In genomic region chr14:99685061-99685995, GRCh38 we compare ENCODE assay signal across 14 cellular contexts. TPM values are rescaled to one million over a fixed set of nuclear protein-coding genes. Genes with fewer than 3 reads are reported as not detected.
DNase-seq lines count a peak whose midpoint lies in the region; ATAC-seq and TF ChIP-seq lines count a peak whose summit lies in the region.
"Had no signal": no experiment of that assay in that cellular context is flagged by ENCODE, and none has a peak within 500 bp of the region (broad histone marks: within the 10 kb centered on the region; RNA-seq: fewer than 3 reads in every experiment).

No MANE protein-coding gene starts in this region.

- peaks cover 0 to 5% (median 0%) of the 10 kb centered on the region in 7 donors for H3K9me3 Mint-ChIP-seq in CD4-positive, CD25-positive, alpha-beta regulatory T cell
- H3K9me3 Mint-ChIP-seq in Calu3 (ENCODE audit: low read depth, unreplicated experiment): no peaks in the 10 kb centered on the region
- H3K9me3 Mint-ChIP-seq in activated naive CD8-positive, alpha-beta T cell treated with anti-CD3 and anti-CD28 coated beads, Interleukin-2, amount 50 U/mL, for 24 hours: no peaks in the 10 kb centered on the region
- no peaks in the 10 kb centered on the region for H3K9me3 Mint-ChIP-seq in natural killer cell treated with Interleukin-12 subunit alpha and Interleukin-12 subunit beta and Interleukin-15 and Interleukin-18, amount 100 ng/mL, for 72 hours

- H3K36me3 ChIP-seq in CD4-positive, CD25-positive, alpha-beta regulatory T cell (ENCODE audit: control insufficient read depth, insufficient read depth, low read length): no peaks in the 10 kb centered on the region

- H3K4me1 ChIP-seq in CD4-positive, CD25-positive, alpha-beta regulatory T cell (ENCODE audit: control insufficient read depth, insufficient read depth, low read length, poor library complexity, severe bottlenecking): peaks cover 25% of the 10 kb centered on the region

- DNase-seq in CD4-positive, CD25-positive, alpha-beta regulatory T cell: no peak
- DNase-seq in Calu3: no peak
- no peak for DNase-seq in activated naive CD8-positive, alpha-beta T cell treated with anti-CD3 and anti-CD28 coated beads, Interleukin-2, amount 50 U/mL, for 24 hours
- DNase-seq in natural killer cell treated with Interleukin-12 subunit alpha and Interleukin-12 subunit beta and Interleukin-15 and Interleukin-18, amount 100 ng/mL, for 72 hours (ENCODE audit: low spot score): no peak
- no peak for DNase-seq in SW480 (ENCODE audit: low spot score)
- DNase-seq: HCEC 1CT; hippocampal formation; NCI-H1417; NCI-H526; stimulated activated CD4-positive, alpha-beta T cell treated with anti-CD3 and anti-CD28 coated beads, Interleukin-4, amount 100 ng/mL, for 4 hours had no signal

- H3K27ac ChIP-seq in CD4-positive, CD25-positive, alpha-beta regulatory T cell (ENCODE audit: insufficient read depth, low read length, poor library complexity, severe bottlenecking): no peak overlapping the region

- H3K4me1 Mint-ChIP-seq in CD4-positive, CD25-positive, alpha-beta regulatory T cell: peaks cover 2 to 26% (median 14%) of the 10 kb centered on the region in 4 donors
- H3K4me1 Mint-ChIP-seq in Calu3 (ENCODE audit: low read depth, unreplicated experiment): peaks cover 6% of the 10 kb centered on the region
- peaks cover 7% of the 10 kb centered on the region for H3K4me1 Mint-ChIP-seq in activated naive CD8-positive, alpha-beta T cell treated with anti-CD3 and anti-CD28 coated beads, Interleukin-2, amount 50 U/mL, for 24 hours
- H3K4me1 Mint-ChIP-seq in natural killer cell treated with Interleukin-12 subunit alpha and Interleukin-12 subunit beta and Interleukin-15 and Interleukin-18, amount 100 ng/mL, for 72 hours (ENCODE audit: low read depth in 2 of 2): peaks cover 0 to 14% of the 10 kb centered on the region in 2 donors

- peak overlapping the region; percentile 56 to 84 (median 82) for H3K4me3 Mint-ChIP-seq in CD4-positive, CD25-positive, alpha-beta regulatory T cell
- peak overlapping the region; percentile 27 for H3K4me3 Mint-ChIP-seq in Calu3 (ENCODE audit: low read depth, unreplicated experiment)
- peak overlapping the region; percentile 45 for H3K4me3 Mint-ChIP-seq in activated naive CD8-positive, alpha-beta T cell treated with anti-CD3 and anti-CD28 coated beads, Interleukin-2, amount 50 U/mL, for 24 hours
- H3K4me3 Mint-ChIP-seq in natural killer cell treated with Interleukin-12 subunit alpha and Interleukin-12 subunit beta and Interleukin-15 and Interleukin-18, amount 100 ng/mL, for 72 hours: peak overlapping the region; percentile 56

- H3K36me3 Mint-ChIP-seq in CD4-positive, CD25-positive, alpha-beta regulatory T cell: no peaks in the 10 kb centered on the region
- H3K36me3 Mint-ChIP-seq in Calu3 (ENCODE audit: insufficient read depth, unreplicated experiment): peaks cover 14% of the 10 kb centered on the region
- no peaks in the 10 kb centered on the region for H3K36me3 Mint-ChIP-seq in activated naive CD8-positive, alpha-beta T cell treated with anti-CD3 and anti-CD28 coated beads, Interleukin-2, amount 50 U/mL, for 24 hours (ENCODE audit: low read depth)
- H3K36me3 Mint-ChIP-seq in natural killer cell treated with Interleukin-12 subunit alpha and Interleukin-12 subunit beta and Interleukin-15 and Interleukin-18, amount 100 ng/mL, for 72 hours: no peaks in the 10 kb centered on the region

- no peaks in the 10 kb centered on the region for H3K9me3 ChIP-seq in CD4-positive, CD25-positive, alpha-beta regulatory T cell (ENCODE audit: control insufficient read depth in 2 of 2, low read length in 2 of 2)

- ATAC-seq in CD4-positive, CD25-positive, alpha-beta regulatory T cell (ENCODE audit: low read depth in 2 of 2): no peak
- ATAC-seq in activated naive CD8-positive, alpha-beta T cell treated with anti-CD3 and anti-CD28 coated beads, Interleukin-2, amount 50 U/mL, for 24 hours: no peak
- ATAC-seq in natural killer cell treated with Interleukin-12 subunit alpha and Interleukin-12 subunit beta and Interleukin-15 and Interleukin-18, amount 100 ng/mL, for 72 hours: no peak
- ATAC-seq in HG03378 (IDR thresholded peaks at IDR 0.05; ENCODE audit: unreplicated experiment) (no peak), GM18907 (IDR thresholded peaks at IDR 0.05; ENCODE audit: unreplicated experiment) (no peak)
- ATAC-seq: SK-N-SH treated with all-trans-retinoic acid at 6 μM for 48 hours had no signal

- H3K4me3 ChIP-seq in CD4-positive, CD25-positive, alpha-beta regulatory T cell (ENCODE audit: low read depth, low read length): no peak overlapping the region

- no peak for TF ChIP-seq CTCF in Calu3 (IDR thresholded peaks at IDR 0.05; ENCODE audit: unreplicated experiment)

- H3K27ac Mint-ChIP-seq in CD4-positive, CD25-positive, alpha-beta regulatory T cell: peak overlapping the region in 2 of 3 donors; percentile 2 to 21
- H3K27ac Mint-ChIP-seq in Calu3 (ENCODE audit: unreplicated experiment): no peak overlapping the region
- no peak overlapping the region for H3K27ac Mint-ChIP-seq in activated naive CD8-positive, alpha-beta T cell treated with anti-CD3 and anti-CD28 coated beads, Interleukin-2, amount 50 U/mL, for 24 hours
- H3K27ac Mint-ChIP-seq in natural killer cell treated with Interleukin-12 subunit alpha and Interleukin-12 subunit beta and Interleukin-15 and Interleukin-18, amount 100 ng/mL, for 72 hours: no peak overlapping the region

- H3K27me3 ChIP-seq in CD4-positive, CD25-positive, alpha-beta regulatory T cell (ENCODE audit: control insufficient read depth, insufficient read depth, low read length): peaks cover 3% of the 10 kb centered on the region

- intact Hi-C loops in Calu3 (cut with micrococcal nuclease; ENCODE audit: unreplicated experiment): no loop called here

- H3K27me3 Mint-ChIP-seq in CD4-positive, CD25-positive, alpha-beta regulatory T cell: peaks cover 35% of the 10 kb centered on the region
- peaks cover 56% of the 10 kb centered on the region for H3K27me3 Mint-ChIP-seq in Calu3 (ENCODE audit: unreplicated experiment)
- H3K27me3 Mint-ChIP-seq in activated naive CD8-positive, alpha-beta T cell treated with anti-CD3 and anti-CD28 coated beads, Interleukin-2, amount 50 U/mL, for 24 hours: peaks cover 25% of the 10 kb centered on the region
- H3K27me3 Mint-ChIP-seq in natural killer cell treated with Interleukin-12 subunit alpha and Interleukin-12 subunit beta and Interleukin-15 and Interleukin-18, amount 100 ng/mL, for 72 hours: peaks cover 43 to 53% of the 10 kb centered on the region in 2 donors

- CTCF ChIA-PET in Calu3 (lab: Charles Lee): no interaction called here

- no TSS peak for BruUV-seq in Calu3 (replicated peaks; lab: Mats Ljungman, UMichigan)

RNA-seq across cellular contexts. Expression of gene CYP46A1, which starts 1.2 kb away (rescaled TPM):
- not detected for total RNA-seq in CD4-positive, CD25-positive, alpha-beta regulatory T cell
- not detected for polyA plus RNA-seq in CD4-positive, CD25-positive, alpha-beta regulatory T cell
- not detected in 2 replicates for total RNA-seq in Calu3 (2022)
- total RNA-seq in natural killer cell treated with Interleukin-12 subunit alpha and Interleukin-12 subunit beta and Interleukin-15 and Interleukin-18, amount 100 ng/mL, for 72 hours: under 1 TPM in 1 of 2 donors, not detected in 1; 0.11 TPM

RNA-seq across cellular contexts. Expression of gene HHIPL1, which starts 40.4 kb away (rescaled TPM):
- total RNA-seq in CD4-positive, CD25-positive, alpha-beta regulatory T cell: not detected
- under 1 TPM in 1 of 4 donors, not detected in 3; 0.23 TPM for polyA plus RNA-seq in CD4-positive, CD25-positive, alpha-beta regulatory T cell
- total RNA-seq in Calu3 (2022): 0.22 TPM in 1 of 2 replicates, not detected in the other
- not detected for total RNA-seq in natural killer cell treated with Interleukin-12 subunit alpha and Interleukin-12 subunit beta and Interleukin-15 and Interleukin-18, amount 100 ng/mL, for 72 hours
- total RNA-seq: activated CD8-positive, alpha-beta memory T cell treated with anti-CD3 and anti-CD28 coated beads for 36 hours had no signal

Comparison
In these comparisons a context has a peak if more than half of its experiments do, and no peak if none do; other contexts are left out.
1. H3K27ac Mint-ChIP-seq: peak in CD4-positive, CD25-positive, alpha-beta regulatory T cell (2 of 3); none in Calu3 (single experiment), activated naive CD8-positive, alpha-beta T cell treated with anti-CD3 and anti-CD28 coated beads, Interleukin-2, amount 50 U/mL, for 24 hours (single experiment) and natural killer cell treated with Interleukin-12 subunit alpha and Interleukin-12 subunit beta and Interleukin-15 and Interleukin-18, amount 100 ng/mL, for 72 hours (0 of 2).
2. H3K4me3 Mint-ChIP-seq: peak in every context shown above with its lines; median percentile 82 in CD4-positive, CD25-positive, alpha-beta regulatory T cell; 56 in natural killer cell treated with Interleukin-12 subunit alpha and Interleukin-12 subunit beta and Interleukin-15 and Interleukin-18, amount 100 ng/mL, for 72 hours; 45 in activated naive CD8-positive, alpha-beta T cell treated with anti-CD3 and anti-CD28 coated beads, Interleukin-2, amount 50 U/mL, for 24 hours; 27 in Calu3.